ENCODE assay signal across 2 cellular contexts in the genomic region with DNA sequence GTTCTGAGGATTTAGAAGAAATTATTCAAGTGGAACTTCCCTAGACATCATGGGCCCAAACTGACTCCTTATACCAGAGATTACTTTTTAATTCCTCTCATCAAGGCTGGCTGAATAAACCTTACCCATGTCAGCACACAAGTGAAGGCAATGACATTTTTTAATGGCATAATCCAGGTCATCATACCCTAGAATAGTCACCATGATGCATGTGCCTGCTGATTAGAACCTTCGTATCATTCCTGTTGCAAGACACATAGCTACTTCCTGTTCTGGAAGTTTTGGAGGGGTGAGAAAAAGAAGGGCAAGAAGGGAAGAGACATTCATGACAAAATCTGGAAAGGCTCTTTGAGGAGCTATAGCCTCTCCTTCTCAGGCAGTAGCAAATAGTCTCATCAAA.
TF ChIP-seq lines count a peak whose summit lies in the region.

No MANE protein-coding gene starts in this region.

TF ChIP-seq in K562, 482 proteins besides CTCF, POLR2A, EP300 and RAD21:
- TF ChIP-seq CBFA2T3 (IDR thresholded peaks at IDR 0.05) (peak; percentile 11; the same call in 1 of the 2 replicates), GTF2F1 (IDR thresholded peaks at IDR 0.05; ENCODE audit: low read depth, low read length) (no peak)
- TF ChIP-seq, protein P1, sequence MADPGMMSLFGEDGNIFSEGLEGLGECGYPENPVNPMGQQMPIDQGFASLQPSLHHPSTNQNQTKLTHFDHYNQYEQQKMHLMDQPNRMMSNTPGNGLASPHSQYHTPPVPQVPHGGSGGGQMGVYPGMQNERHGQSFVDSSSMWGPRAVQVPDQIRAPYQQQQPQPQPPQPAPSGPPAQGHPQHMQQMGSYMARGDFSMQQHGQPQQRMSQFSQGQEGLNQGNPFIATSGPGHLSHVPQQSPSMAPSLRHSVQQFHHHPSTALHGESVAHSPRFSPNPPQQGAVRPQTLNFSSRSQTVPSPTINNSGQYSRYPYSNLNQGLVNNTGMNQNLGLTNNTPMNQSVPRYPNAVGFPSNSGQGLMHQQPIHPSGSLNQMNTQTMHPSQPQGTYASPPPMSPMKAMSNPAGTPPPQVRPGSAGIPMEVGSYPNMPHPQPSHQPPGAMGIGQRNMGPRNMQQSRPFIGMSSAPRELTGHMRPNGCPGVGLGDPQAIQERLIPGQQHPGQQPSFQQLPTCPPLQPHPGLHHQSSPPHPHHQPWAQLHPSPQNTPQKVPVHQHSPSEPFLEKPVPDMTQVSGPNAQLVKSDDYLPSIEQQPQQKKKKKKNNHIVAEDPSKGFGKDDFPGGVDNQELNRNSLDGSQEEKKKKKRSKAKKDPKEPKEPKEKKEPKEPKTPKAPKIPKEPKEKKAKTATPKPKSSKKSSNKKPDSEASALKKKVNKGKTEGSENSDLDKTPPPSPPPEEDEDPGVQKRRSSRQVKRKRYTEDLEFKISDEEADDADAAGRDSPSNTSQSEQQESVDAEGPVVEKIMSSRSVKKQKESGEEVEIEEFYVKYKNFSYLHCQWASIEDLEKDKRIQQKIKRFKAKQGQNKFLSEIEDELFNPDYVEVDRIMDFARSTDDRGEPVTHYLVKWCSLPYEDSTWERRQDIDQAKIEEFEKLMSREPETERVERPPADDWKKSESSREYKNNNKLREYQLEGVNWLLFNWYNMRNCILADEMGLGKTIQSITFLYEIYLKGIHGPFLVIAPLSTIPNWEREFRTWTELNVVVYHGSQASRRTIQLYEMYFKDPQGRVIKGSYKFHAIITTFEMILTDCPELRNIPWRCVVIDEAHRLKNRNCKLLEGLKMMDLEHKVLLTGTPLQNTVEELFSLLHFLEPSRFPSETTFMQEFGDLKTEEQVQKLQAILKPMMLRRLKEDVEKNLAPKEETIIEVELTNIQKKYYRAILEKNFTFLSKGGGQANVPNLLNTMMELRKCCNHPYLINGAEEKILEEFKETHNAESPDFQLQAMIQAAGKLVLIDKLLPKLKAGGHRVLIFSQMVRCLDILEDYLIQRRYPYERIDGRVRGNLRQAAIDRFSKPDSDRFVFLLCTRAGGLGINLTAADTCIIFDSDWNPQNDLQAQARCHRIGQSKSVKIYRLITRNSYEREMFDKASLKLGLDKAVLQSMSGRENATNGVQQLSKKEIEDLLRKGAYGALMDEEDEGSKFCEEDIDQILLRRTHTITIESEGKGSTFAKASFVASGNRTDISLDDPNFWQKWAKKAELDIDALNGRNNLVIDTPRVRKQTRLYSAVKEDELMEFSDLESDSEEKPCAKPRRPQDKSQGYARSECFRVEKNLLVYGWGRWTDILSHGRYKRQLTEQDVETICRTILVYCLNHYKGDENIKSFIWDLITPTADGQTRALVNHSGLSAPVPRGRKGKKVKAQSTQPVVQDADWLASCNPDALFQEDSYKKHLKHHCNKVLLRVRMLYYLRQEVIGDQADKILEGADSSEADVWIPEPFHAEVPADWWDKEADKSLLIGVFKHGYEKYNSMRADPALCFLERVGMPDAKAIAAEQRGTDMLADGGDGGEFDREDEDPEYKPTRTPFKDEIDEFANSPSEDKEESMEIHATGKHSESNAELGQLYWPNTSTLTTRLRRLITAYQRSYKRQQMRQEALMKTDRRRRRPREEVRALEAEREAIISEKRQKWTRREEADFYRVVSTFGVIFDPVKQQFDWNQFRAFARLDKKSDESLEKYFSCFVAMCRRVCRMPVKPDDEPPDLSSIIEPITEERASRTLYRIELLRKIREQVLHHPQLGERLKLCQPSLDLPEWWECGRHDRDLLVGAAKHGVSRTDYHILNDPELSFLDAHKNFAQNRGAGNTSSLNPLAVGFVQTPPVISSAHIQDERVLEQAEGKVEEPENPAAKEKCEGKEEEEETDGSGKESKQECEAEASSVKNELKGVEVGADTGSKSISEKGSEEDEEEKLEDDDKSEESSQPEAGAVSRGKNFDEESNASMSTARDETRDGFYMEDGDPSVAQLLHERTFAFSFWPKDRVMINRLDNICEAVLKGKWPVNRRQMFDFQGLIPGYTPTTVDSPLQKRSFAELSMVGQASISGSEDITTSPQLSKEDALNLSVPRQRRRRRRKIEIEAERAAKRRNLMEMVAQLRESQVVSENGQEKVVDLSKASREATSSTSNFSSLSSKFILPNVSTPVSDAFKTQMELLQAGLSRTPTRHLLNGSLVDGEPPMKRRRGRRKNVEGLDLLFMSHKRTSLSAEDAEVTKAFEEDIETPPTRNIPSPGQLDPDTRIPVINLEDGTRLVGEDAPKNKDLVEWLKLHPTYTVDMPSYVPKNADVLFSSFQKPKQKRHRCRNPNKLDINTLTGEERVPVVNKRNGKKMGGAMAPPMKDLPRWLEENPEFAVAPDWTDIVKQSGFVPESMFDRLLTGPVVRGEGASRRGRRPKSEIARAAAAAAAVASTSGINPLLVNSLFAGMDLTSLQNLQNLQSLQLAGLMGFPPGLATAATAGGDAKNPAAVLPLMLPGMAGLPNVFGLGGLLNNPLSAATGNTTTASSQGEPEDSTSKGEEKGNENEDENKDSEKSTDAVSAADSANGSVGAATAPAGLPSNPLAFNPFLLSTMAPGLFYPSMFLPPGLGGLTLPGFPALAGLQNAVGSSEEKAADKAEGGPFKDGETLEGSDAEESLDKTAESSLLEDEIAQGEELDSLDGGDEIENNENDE (IDR thresholded peaks at IDR 0.05; ENCODE audit: low read depth, low read length) = no peak
TF ChIP-seq in K562: peak in this region for 1.

TF ChIP-seq in HepG2, 621 proteins besides CTCF, POLR2A, EP300 and RAD21 (continues in another document):
- TF ChIP-seq ZNF431 (CRISPR knock-in tag; IDR thresholded peaks at IDR 0.05; ENCODE audit: borderline replicate concordance, low read depth) = no peak
- no peak for TF ChIP-seq SKIL (CRISPR knock-in tag; IDR thresholded peaks at IDR 0.05; ENCODE audit: borderline replicate concordance)
- no peak for TF ChIP-seq ZNF234 (CRISPR knock-in tag; conservative IDR thresholded peaks at IDR 0.05)
- no peak for TF ChIP-seq ZNF44 (CRISPR knock-in tag; IDR thresholded peaks at IDR 0.05)
- no peak for TF ChIP-seq MAFK (conservative IDR thresholded peaks at IDR 0.05 in 1 of 2, IDR thresholded peaks at IDR 0.05 in 1 of 2; ENCODE audit: low read length in 2 of 2)
- no peak for TF ChIP-seq EEA1 (CRISPR knock-in tag; IDR thresholded peaks at IDR 0.05; ENCODE audit: borderline replicate concordance)
- no peak for TF ChIP-seq ZNF3 (CRISPR knock-in tag; IDR thresholded peaks at IDR 0.05)
- no peak for TF ChIP-seq GATAD1 (CRISPR knock-in tag; IDR thresholded peaks at IDR 0.05)
- TF ChIP-seq KMT2B (CRISPR knock-in tag; IDR thresholded peaks at IDR 0.05) = no peak
- no peak for TF ChIP-seq KLF9 (CRISPR knock-in tag; IDR thresholded peaks at IDR 0.05; ENCODE audit: low read depth)
- no peak for TF ChIP-seq PHF20 (CRISPR knock-in tag; IDR thresholded peaks at IDR 0.05)
- TF ChIP-seq, protein P2, sequence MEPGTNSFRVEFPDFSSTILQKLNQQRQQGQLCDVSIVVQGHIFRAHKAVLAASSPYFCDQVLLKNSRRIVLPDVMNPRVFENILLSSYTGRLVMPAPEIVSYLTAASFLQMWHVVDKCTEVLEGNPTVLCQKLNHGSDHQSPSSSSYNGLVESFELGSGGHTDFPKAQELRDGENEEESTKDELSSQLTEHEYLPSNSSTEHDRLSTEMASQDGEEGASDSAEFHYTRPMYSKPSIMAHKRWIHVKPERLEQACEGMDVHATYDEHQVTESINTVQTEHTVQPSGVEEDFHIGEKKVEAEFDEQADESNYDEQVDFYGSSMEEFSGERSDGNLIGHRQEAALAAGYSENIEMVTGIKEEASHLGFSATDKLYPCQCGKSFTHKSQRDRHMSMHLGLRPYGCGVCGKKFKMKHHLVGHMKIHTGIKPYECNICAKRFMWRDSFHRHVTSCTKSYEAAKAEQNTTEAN (CRISPR knock-in tag; conservative IDR thresholded peaks at IDR 0.05) = no peak
- no peak for TF ChIP-seq KIAA2018 (CRISPR knock-in tag; IDR thresholded peaks at IDR 0.05; ENCODE audit: borderline replicate concordance)
- TF ChIP-seq ZNF781 (CRISPR knock-in tag; IDR thresholded peaks at IDR 0.05; ENCODE audit: borderline replicate concordance, not compliant biosample characterization) = no peak
- TF ChIP-seq ATF6 (CRISPR knock-in tag; conservative IDR thresholded peaks at IDR 0.05) = no peak
- TF ChIP-seq SP5 (CRISPR knock-in tag; IDR thresholded peaks at IDR 0.05; ENCODE audit: borderline replicate concordance, low read depth) = no peak
- TF ChIP-seq ARNTL (CRISPR knock-in tag; IDR thresholded peaks at IDR 0.05) = no peak
